Comparison of ENCODE assay signal across 19 cellular contexts in genomic region chr13:113788413-113789135, GRCh38. TPM values are rescaled to one million over a fixed set of nuclear protein-coding genes. Genes with fewer than 3 reads are reported as not detected.
DNase-seq lines count a peak whose midpoint lies in the region; ATAC-seq, FAIRE-seq and TF ChIP-seq lines count a peak whose summit lies in the region.
"Had no signal": no experiment of that assay in that cellular context is flagged by ENCODE, and none has a peak within 500 bp of the region (broad histone marks: within the 10 kb centered on the region; RNA-seq: fewer than 3 reads in every experiment).

No MANE protein-coding gene starts in this region.

- H2BK12ac ChIP-seq in H1 (ENCODE audit: low read depth, low read length) (no peak overlapping the region), neuronal stem cell (ENCODE audit: low read length) (peak overlapping the region; percentile 81)

- H3K79me2 ChIP-seq in H1 (ENCODE audit: control insufficient read depth in 1 of 2, insufficient read depth in 2 of 2, low read length in 2 of 2), result peaks cover 0 to 3% of the 10 kb centered on the region in 2 experiments; a peak in 1 of 4 replicates

- H4K8ac ChIP-seq in H1 (ENCODE audit: extremely low read depth, insufficient read depth, low read length), result no peak overlapping the region
- H4K8ac ChIP-seq in neuronal stem cell (ENCODE audit: low read depth, low read length), result no peak overlapping the region

- H3K79me1 ChIP-seq in H1 (ENCODE audit: low read depth, low read length) (no peaks in the 10 kb centered on the region), neuronal stem cell (ENCODE audit: low read depth, low read length) (no peaks in the 10 kb centered on the region)

- POLR2A ChIA-PET in H1 (lab: Charles Lee; ENCODE audit: partially characterized antibody), result no interaction called here

- H2AK5ac ChIP-seq in H1 (ENCODE audit: low read depth, low read length) (no peak overlapping the region), neuronal stem cell (ENCODE audit: low read depth, low read length) (peak overlapping the region; percentile 61)

- CTCF ChIA-PET in H1 (lab: Charles Lee; ENCODE audit: partially characterized antibody), result no interaction called here

- H3K14ac ChIP-seq in H1 (ENCODE audit: insufficient read length) (no peak overlapping the region), neuronal stem cell (ENCODE audit: low read length) (peak overlapping the region; percentile 97)

- H4K5ac ChIP-seq in H1 (ENCODE audit: insufficient read length, low read depth, low read length), result peak overlapping the region; percentile 35

- TF ChIP-seq RAD21 in H1 (IDR thresholded peaks at IDR 0.05 in 1 of 2, conservative IDR thresholded peaks at IDR 0.05 in 1 of 2; ENCODE audit: low read depth in 2 of 2, low read length in 2 of 2), result no peak

- H3K18ac ChIP-seq in H1 (ENCODE audit: extremely low read depth, low read length), result no peak overlapping the region
- H3K18ac ChIP-seq in neuronal stem cell (ENCODE audit: low read length), result peak overlapping the region; percentile 84

- H3K4ac ChIP-seq in H1 (replicated peaks; ENCODE audit: insufficient read length, low read depth, low read length) (no peak overlapping the region), neuronal stem cell (ENCODE audit: low read length) (no peak overlapping the region)

- H2BK120ac ChIP-seq in H1 (replicated peaks; ENCODE audit: low read depth, low read length) (no peak overlapping the region), neuronal stem cell (ENCODE audit: low read depth, low read length) (no peak overlapping the region)

- 95% methylated on average over 19 of the region's 31 CpGs; no CpG with 5 or more reads in 1 of the 2 experiments for WGBS in H1 (ENCODE audit: extremely low coverage in 1 of 2, insufficient coverage in 1 of 2, insufficient read length in 1 of 2, insufficient replicate concordance in 2 of 2, low coverage in 1 of 2, low lambda C conversion rate in 2 of 2, missing lambda C conversion rate in 1 of 2), 2 experiments
- WGBS in neuronal stem cell (ENCODE audit: extremely low coverage in 2 of 2, insufficient read length in 2 of 2, insufficient replicate concordance in 1 of 2), 2 donors, result no CpG with 5 or more reads among the region's 31 CpGs

- no peak overlapping the region for H2BK5ac ChIP-seq in H1 (ENCODE audit: low read depth, low read length)
- peak overlapping the region; percentile 62 for H2BK5ac ChIP-seq in neuronal stem cell (ENCODE audit: low read length)

- H4K20me1 ChIP-seq in H1 (replicated peaks in 1 of 2; ENCODE audit: control insufficient read depth in 1 of 2, insufficient read depth in 2 of 2, low read length in 2 of 2), result peaks cover 0 to 3% of the 10 kb centered on the region in 2 experiments

- TF ChIP-seq EP300 in H1 (IDR thresholded peaks at IDR 0.05; ENCODE audit: borderline replicate concordance in 1 of 2, low read depth in 2 of 2, low read length in 2 of 2), result no peak

- no peak overlapping the region for H2BK20ac ChIP-seq in H1 (ENCODE audit: low read length)

- TF ChIP-seq POLR2A in H1 (IDR thresholded peaks at IDR 0.05; ENCODE audit: control extremely low read depth in 1 of 2, low read depth in 2 of 2, low read length in 2 of 2), result no peak

- H3K4me1 ChIP-seq in right atrium auricular region (no peaks in the 10 kb centered on the region), H1 (replicated peaks in 1 of 4; ENCODE audit: control insufficient read depth in 3 of 4, insufficient read depth in 4 of 4, low read length in 3 of 4) (peaks cover 0 to 6% (median 1%) of the 10 kb centered on the region in 4 experiments; a peak in 2 of 7 replicates), neuronal stem cell (ENCODE audit: control insufficient read depth in 2 of 2, insufficient read depth in 1 of 2, low read depth in 1 of 2, low read length in 2 of 2) (peaks cover 0 to 4% of the 10 kb centered on the region in 2 donors), upper lobe of right lung (no peaks in the 10 kb centered on the region), SJCRH30 (no peaks in the 10 kb centered on the region)
- H3K4me1 ChIP-seq: HAP-1 had no signal

- H3K27ac ChIP-seq in right atrium auricular region, result no peak overlapping the region
- H3K27ac ChIP-seq in H1 (ENCODE audit: low read depth, low read length), result no peak overlapping the region
- no peak overlapping the region for H3K27ac ChIP-seq in neuronal stem cell (replicated peaks; ENCODE audit: low read length)
- H3K27ac ChIP-seq in upper lobe of right lung, result no peak overlapping the region
- H3K27ac ChIP-seq in SJCRH30, result no peak overlapping the region
- H3K27ac ChIP-seq: RWPE1 had no signal

- intact Hi-C loops in cardiac septum (cut with DNase I), result no loop called here
- intact Hi-C loops in upper lobe of right lung (cut with DNase I), result no loop called here

- H3K23ac ChIP-seq in H1 (ENCODE audit: insufficient read length), result no peak overlapping the region
- peak overlapping the region; percentile 77 for H3K23ac ChIP-seq in neuronal stem cell (ENCODE audit: low read depth, low read length, poor library complexity)

- DNase-seq in cardiac septum (ENCODE audit: low spot score) (peak; percentile 70), right atrium auricular region (ENCODE audit: low spot score) (no peak), H1 (ENCODE audit: low read depth in 1 of 2, low spot score in 2 of 2) (no peak), neuronal stem cell (ENCODE audit: low spot score) (no peak), upper lobe of right lung (peak; percentile 62), SJCRH30 (no peak)
- no peak for DNase-seq in stimulated activated CD8-positive, alpha-beta memory T cell treated with anti-CD3 and anti-CD28 coated beads, Interleukin-4, amount 100 ng/mL, for 48 hours
- DNase-seq: DMS53, GDM1, KBM-7, NCI-H1092 treated with DMSO at 0.1 percent for 48 hours, NCI-H1436 treated with DMSO at 0.1 percent for 48 hours, NCI-H1930, NCI-H748 treated with DMSO at 0.1 percent for 48 hours had no signal

- peak overlapping the region; percentile 42 for H4K91ac ChIP-seq in H1 (replicated peaks; ENCODE audit: insufficient read length, low read length)
- no peak overlapping the region for H4K91ac ChIP-seq in neuronal stem cell (ENCODE audit: low read depth, low read length, poor library complexity)

- ATAC-seq in upper lobe of right lung, result no peak

- no peak overlapping the region for H3K4me2 ChIP-seq in H1 (ENCODE audit: insufficient read depth in 1 of 2, low read depth in 2 of 2, low read length in 2 of 2)
- H3K4me2 ChIP-seq in neuronal stem cell (ENCODE audit: insufficient read depth, low read length, poor library complexity, severe bottlenecking), result no peak overlapping the region

- H3K9me3 ChIP-seq in right atrium auricular region (no peaks in the 10 kb centered on the region), H1 (ENCODE audit: insufficient read depth in 2 of 2, low read depth in 1 of 2, low read length in 1 of 2) (peaks cover 3 to 7% of the 10 kb centered on the region in 2 experiments; a peak in 3 of 4 replicates), neuronal stem cell (replicated peaks in 1 of 2; ENCODE audit: control insufficient read depth in 2 of 2, insufficient read depth in 1 of 2, low read depth in 1 of 2, low read length in 2 of 2) (peaks cover 4 to 7% of the 10 kb centered on the region in 2 donors), upper lobe of right lung (no peaks in the 10 kb centered on the region), SJCRH30 (replicated peaks) (no peaks in the 10 kb centered on the region)
- H3K9me3 ChIP-seq: HAP-1 had no signal

- H3K23me2 ChIP-seq in H1 (ENCODE audit: low read depth, low read length), result peaks cover 6% of the 10 kb centered on the region; the same call in 1 of the 2 replicates

- H3K9ac ChIP-seq in H1 (replicated peaks in 1 of 4; ENCODE audit: extremely low read depth in 1 of 4, low read depth in 3 of 4, low read length in 3 of 4), result no peak overlapping the region
- H3K9ac ChIP-seq in neuronal stem cell (ENCODE audit: low read depth, low read length, poor library complexity), result peak overlapping the region; percentile 18

- H2BK15ac ChIP-seq in H1 (ENCODE audit: low read length) (no peak overlapping the region), neuronal stem cell (ENCODE audit: low read length) (no peak overlapping the region)

- FAIRE-seq in H1 (lab: Jason Lieb, UNC), result no peak
- FAIRE-seq: A204.1, D721Med, GM18507 had no signal

- no peak overlapping the region for H3K56ac ChIP-seq in H1 (replicated peaks; ENCODE audit: insufficient read length, low read depth, low read length)

- H2AFZ ChIP-seq in H1 (ENCODE audit: low read length) (no peak overlapping the region), neuronal stem cell (ENCODE audit: low read length) (no peak overlapping the region)

- H3K27me3 ChIP-seq in right atrium auricular region, result no peaks in the 10 kb centered on the region
- H3K27me3 ChIP-seq in H1 (replicated peaks in 1 of 4; ENCODE audit: control insufficient read depth in 3 of 4, extremely low read depth in 1 of 4, insufficient read depth in 3 of 4, low read length in 3 of 4), result no peaks in the 10 kb centered on the region
- peaks cover 0 to 15% (median 0%) of the 10 kb centered on the region in 3 experiments for H3K27me3 ChIP-seq in neuronal stem cell (ENCODE audit: control insufficient read depth in 3 of 3, insufficient read depth in 3 of 3, low read depth in 1 of 3, low read length in 3 of 3)
- H3K27me3 ChIP-seq in upper lobe of right lung, result no peaks in the 10 kb centered on the region
- H3K27me3 ChIP-seq in SJCRH30, result no peaks in the 10 kb centered on the region

- no peaks in the 10 kb centered on the region for H3K36me3 ChIP-seq in right atrium auricular region
- H3K36me3 ChIP-seq in H1 (ENCODE audit: control insufficient read depth in 2 of 4, insufficient read depth in 4 of 4, low read length in 3 of 4), result peaks cover 0 to 5% (median 0%) of the 10 kb centered on the region in 4 experiments; a peak in 1 of 8 replicates
- H3K36me3 ChIP-seq in neuronal stem cell (replicated peaks in 1 of 2; ENCODE audit: control insufficient read depth in 2 of 2, insufficient read depth in 2 of 2, low read length in 2 of 2), result peaks cover 0 to 2% of the 10 kb centered on the region in 2 donors
- H3K36me3 ChIP-seq in upper lobe of right lung, result no peaks in the 10 kb centered on the region
- no peaks in the 10 kb centered on the region for H3K36me3 ChIP-seq in SJCRH30
- H3K36me3 ChIP-seq: HAP-1 had no signal

- no peak for TF ChIP-seq CTCF in right atrium auricular region (IDR thresholded peaks at IDR 0.05)
- TF ChIP-seq CTCF in H1 (IDR thresholded peaks at IDR 0.05; ENCODE audit: control extremely low read depth in 1 of 3, insufficient read depth in 1 of 3, low read depth in 1 of 3, low read length in 3 of 3), result no peak
- no peak for TF ChIP-seq CTCF in upper lobe of right lung (IDR thresholded peaks at IDR 0.05)

- H3K4me3 ChIP-seq in right atrium auricular region (no peak overlapping the region), H1 (ENCODE audit: extremely low read depth in 1 of 4, insufficient read depth in 2 of 4, low read depth in 3 of 4, low read length in 4 of 4) (no peak overlapping the region), neuronal stem cell (ENCODE audit: low read length in 2 of 2) (no peak overlapping the region), upper lobe of right lung (no peak overlapping the region), SJCRH30 (no peak overlapping the region)
- H3K4me3 ChIP-seq: HAP-1 had no signal

RNA-seq across cellular contexts. Expression of gene TMEM255B, which starts 29.5 kb away (rescaled TPM):
- 10.7 TPM for total RNA-seq in cardiac septum
- total RNA-seq in right atrium auricular region, result 1 to 10 TPM; 5.2 to 6.0 TPM
- total RNA-seq in H1 (2021; fragmentation: NEBNext Ultra II Directional; extraction: Animal tissue kit (Norgen Biotek cat#: 25700)), result 2.7 and 4.4 TPM in 2 replicates
- 3.4 and 5.0 TPM in 2 replicates for polyA plus RNA-seq in H1 (2011; rRNA removed)
- 4.2 TPM for polyA plus RNA-seq in H1 (2011; cell fraction: cytosol; rRNA removed)
- 7.2 TPM for polyA plus RNA-seq in H1 (2011; cell fraction: nucleus; rRNA removed)
- 3.0 to 4.2 TPM (median 3.7 TPM) in 4 replicates for polyA plus RNA-seq in H1 (2012, experiment 1 of 2)
- polyA plus RNA-seq in H1 (2012, experiment 2 of 2), result 1.4 TPM
- 1.6 TPM for polyA plus RNA-seq in H1 (2013, experiment 1 of 2)
- 2.3 TPM for polyA plus RNA-seq in H1 (2013, experiment 2 of 2)
- polyA minus RNA-seq in H1 (2011; rRNA and poly(A)+ RNA removed), result 0.50 and 1.6 TPM in 2 replicates
- polyA minus RNA-seq in H1 (2011; cell fraction: cytosol; rRNA and poly(A)+ RNA removed), result 2.0 TPM
- 2.2 TPM for polyA minus RNA-seq in H1 (2011; cell fraction: nucleus; rRNA and poly(A)+ RNA removed)
- 2.5 TPM for polyA plus RNA-seq in neuronal stem cell (2013, experiment 1 of 2)
- 2.2 TPM for polyA plus RNA-seq in neuronal stem cell (2013, experiment 2 of 2)
- total RNA-seq in upper lobe of right lung, result 43.6 TPM
- not detected in 2 replicates for total RNA-seq in SJCRH30 (2014; rRNA removed; shearing (Covaris generic))

Comparison
In these comparisons a context has a peak if more than half of its experiments do, and no peak if none do; other contexts are left out.
1. DNase-seq: peak in cardiac septum (single experiment) and upper lobe of right lung (single experiment); none in right atrium auricular region (single experiment), H1 (0 of 2), neuronal stem cell (single experiment), stimulated activated CD8-positive, alpha-beta memory T cell treated with anti-CD3 and anti-CD28 coated beads, Interleukin-4, amount 100 ng/mL, for 48 hours (single experiment) and SJCRH30 (0 of 2).